ENCODE assay signal across 9 cellular contexts in the genomic region with DNA sequence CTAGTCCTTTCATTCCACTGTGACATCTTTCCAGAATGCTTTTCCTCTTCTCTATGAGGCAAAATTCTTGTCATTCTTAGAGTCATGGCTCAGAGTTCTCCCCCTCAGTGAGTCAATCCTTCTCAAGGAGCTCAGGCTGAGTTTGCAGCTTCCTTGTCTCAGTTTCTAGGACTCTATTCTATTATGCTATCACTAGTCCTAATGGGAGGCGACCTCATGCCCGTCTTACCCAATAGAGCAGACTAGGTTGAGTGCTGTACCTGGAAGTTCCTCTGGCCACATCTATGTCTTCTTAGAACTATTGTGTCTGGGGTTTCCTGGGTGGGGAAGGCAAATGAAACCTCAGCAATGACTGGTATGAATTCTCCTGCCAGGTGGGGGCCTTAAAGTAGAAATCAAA. TPM values are rescaled to one million over a fixed set of nuclear protein-coding genes. Genes with fewer than 3 reads are reported as not detected.
A peak's percentile ranks its signal among the peaks of the same experiment; 100 is the strongest.
DNase-seq lines count a peak whose midpoint lies in the region; ATAC-seq and TF ChIP-seq lines count a peak whose summit lies in the region.
"Had no signal": no experiment of that assay in that cellular context is flagged by ENCODE, and none has a peak within 500 bp of the region (broad histone marks: within the 10 kb centered on the region; RNA-seq: fewer than 3 reads in every experiment).

No MANE protein-coding gene starts in this region.

- no peaks in the 10 kb centered on the region for H3K9me3 Mint-ChIP-seq in T-cell

- no peak for TF ChIP-seq POLR2A in lower leg skin (IDR thresholded peaks at IDR 0.05)

- intact Hi-C loops in lower leg skin (cut with DNase I; ENCODE audit: low total_unique reads) (no loop called here), left colon (cut with DNase I, micrococcal nuclease) (no loop called here)

- H3K27me3 Mint-ChIP-seq in T-cell = no peaks in the 10 kb centered on the region

- peak; percentile 88 to 96 (median 88) for ATAC-seq in T-cell (replicated peaks in 1 of 4)
- ATAC-seq in left colon = no peak
- no peak for ATAC-seq in GM18858 (IDR thresholded peaks at IDR 0.05; ENCODE audit: unreplicated experiment)
- ATAC-seq: gastrocnemius medialis had no signal

- no peaks in the 10 kb centered on the region for H3K9me3 ChIP-seq in skeletal muscle satellite cell (replicated peaks; ENCODE audit: low read length)
- H3K9me3 ChIP-seq: gastrocnemius medialis had no signal

- H3K27ac Mint-ChIP-seq in T-cell = peak overlapping the region; percentile 95 to 99

- POLR2A ChIA-PET in T-cell (lab: Charles Lee) = no interaction called here

- peak; percentile 97 for DNase-seq in EH (ENCODE audit: low read depth)
- peak in 28 of 34 experiments; percentile 3 to 55 (median 24) for DNase-seq in T-cell
- peak; percentile 67 for DNase-seq in central memory CD4-positive, alpha-beta T cell
- no peak for DNase-seq in lower leg skin (ENCODE audit: low spot score in 2 of 2)
- DNase-seq in left colon = no peak
- DNase-seq in DMS153 treated with DMSO at 0.1 percent for 48 hours (lab: John Stamatoyannopoulos, UW; ENCODE audit: unreplicated experiment) = no peak
- DNase-seq: gastrocnemius medialis had no signal

- H3K27me3 ChIP-seq in skeletal muscle satellite cell (ENCODE audit: control insufficient read depth, insufficient read depth, low read length) = no peaks in the 10 kb centered on the region
- H3K27me3 ChIP-seq: gastrocnemius medialis had no signal

- H3K9ac ChIP-seq in skeletal muscle satellite cell (ENCODE audit: low read depth, low read length) = peak overlapping the region; percentile 41

- TF ChIP-seq CTCF in lower leg skin (IDR thresholded peaks at IDR 0.05) = no peak

- peak overlapping the region; percentile 37 to 73 (median 60) for H3K4me3 Mint-ChIP-seq in T-cell

- H3K4me1 Mint-ChIP-seq in T-cell = peaks cover 73 to 91% (median 79%) of the 10 kb centered on the region in 3 donors

- H3K36me3 ChIP-seq in skeletal muscle satellite cell (ENCODE audit: insufficient read depth, low read length) = no peaks in the 10 kb centered on the region
- H3K36me3 ChIP-seq: gastrocnemius medialis had no signal

- no peaks in the 10 kb centered on the region for H3K36me3 Mint-ChIP-seq in T-cell

- CTCF ChIA-PET in T-cell (lab: Charles Lee) = interaction anchor here (0.5 to 1.0 kb wide), 4 partner anchors 18 to 503 kb away, joined by 3 to 4 read pairs (median 3); a partner anchor contains a TSS

- WGBS in lower leg skin, 2 donors = 89 to 100% methylated on average over 2 of the region's 2 CpGs

- H3K4me2 ChIP-seq in skeletal muscle satellite cell (ENCODE audit: low read length) = peak overlapping the region; percentile 69

- H3K4me1 ChIP-seq in skeletal muscle satellite cell (ENCODE audit: control insufficient read depth, insufficient read depth, low read length) = peaks cover 56% of the 10 kb centered on the region

- H3K4me3 ChIP-seq in skeletal muscle satellite cell (ENCODE audit: low read length) (peak overlapping the region; percentile 43), lower leg skin (ENCODE audit: low read depth, poor library complexity, severe bottlenecking) (no peak overlapping the region)
- H3K4me3 ChIP-seq: gastrocnemius medialis had no signal

RNA-seq across cellular contexts. Expression of gene HAUS1, which starts 51.5 kb away (rescaled TPM):
- total RNA-seq in T-cell (10 to 100 TPM; 16.3 to 23.2 (median 20.6) TPM), lower leg skin (10 to 100 TPM; 10.2 to 33.1 (median 21.8) TPM), left colon (10 to 100 TPM; 16.2 TPM)
- total RNA-seq in skeletal muscle satellite cell (2012; rRNA removed) = 41.7 and 44.1 TPM in 2 replicates

RNA-seq across cellular contexts. Expression of gene ATP5F1A, which starts 57.6 kb away (rescaled TPM):
- total RNA-seq in T-cell (100 to 1,000 TPM; 180 to 264 (median 238) TPM), lower leg skin (100 to 1,000 TPM; 355 to 540 (median 419) TPM), left colon (100 to 1,000 TPM; 652 to 824 TPM)
- total RNA-seq in skeletal muscle satellite cell (2012; rRNA removed) = 844 TPM in 2 replicates

Comparison
In these comparisons a context has a peak if more than half of its experiments do, and no peak if none do; other contexts are left out.
1. DNase-seq: peak in EH (single experiment), T-cell (28 of 34) and central memory CD4-positive, alpha-beta T cell (single experiment); none in lower leg skin (0 of 2), left colon (0 of 2) and DMS153 treated with DMSO at 0.1 percent for 48 hours (single experiment).
2. ATAC-seq: peak in T-cell (4 of 4); none in left colon (single experiment) and GM18858 (single experiment).